ENCODE assay signal across 13 cellular contexts in the genomic region with DNA sequence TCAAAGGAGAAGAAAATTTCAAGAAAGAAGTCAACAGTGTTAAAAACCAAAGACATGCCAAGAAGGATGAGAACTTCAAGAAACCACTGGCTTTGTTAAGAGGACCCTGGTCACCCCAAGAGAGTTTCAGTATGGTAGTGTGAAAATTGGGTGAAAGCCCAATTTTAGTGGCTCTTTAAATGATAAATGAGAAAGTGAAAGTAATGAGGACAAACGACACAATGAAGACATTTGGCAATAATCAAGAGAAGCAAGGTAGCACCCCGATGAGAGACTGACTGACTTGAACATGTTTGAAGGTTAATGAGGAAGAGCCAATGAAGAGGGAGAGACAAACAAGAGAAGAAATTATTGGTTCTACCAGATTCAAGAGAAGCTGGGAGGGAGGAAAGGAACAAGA. TPM values are rescaled to one million over a fixed set of nuclear protein-coding genes. Genes with fewer than 3 reads are reported as not detected.
A peak's percentile ranks its signal among the peaks of the same experiment; 100 is the strongest.
DNase-seq lines count a peak whose midpoint lies in the region; ATAC-seq and TF ChIP-seq lines count a peak whose summit lies in the region.
"Had no signal": no experiment of that assay in that cellular context is flagged by ENCODE, and none has a peak within 500 bp of the region (broad histone marks: within the 10 kb centered on the region; RNA-seq: fewer than 3 reads in every experiment).

No MANE protein-coding gene starts in this region.

- 0 out of 2 replicates have a peak, but pooled peaks cover under 1% of the 10 kb centered on the region for H3K9me3 ChIP-seq in Loucy (ENCODE audit: insufficient read depth, low read depth, low read length)

- peak overlapping the region; percentile 68 for H3K4me2 ChIP-seq in Loucy (ENCODE audit: low read depth, low read length, poor library complexity, severe bottlenecking)

- peak; percentile 9 for DNase-seq in GM13976 (ENCODE audit: low spot score)
- peak; percentile 32 to 37 (median 36) for DNase-seq in immature natural killer cell
- DNase-seq in type B pancreatic cell (ENCODE audit: extremely low spot score, unreplicated experiment), result no peak
- no peak for DNase-seq in H4 (ENCODE audit: low spot score)
- no peak for DNase-seq in dedifferentiated amniotic fluid mesenchymal stem cell (ENCODE audit: extremely low spot score)
- DNase-seq in activated T-helper 1 cell treated with anti-CD3 and anti-CD28 coated beads, Interleukin-12 subunit alpha, Interleukin-12 subunit beta, Interleukin-2, Interleukin-4 antibody, amounts not matched to agents 30 ng/mL and 10 ng/mL and 1 ng/mL, durations not matched to agents 14 hours and 24 hours and 36 hours (ENCODE audit: low spot score), result no peak
- DNase-seq: DMS79 treated with DMSO at 0.1 percent for 48 hours, NCI-H524 treated with DMSO at 0.1 percent for 48 hours had no signal

- intact Hi-C loops in activated T-helper 1 cell treated with anti-CD3 and anti-CD28 coated beads, Interleukin-12 subunit alpha, Interleukin-12 subunit beta, Interleukin-2, Interleukin-4 antibody, amounts not matched to agents 30 ng/mL and 10 ng/mL and 1 ng/mL, durations not matched to agents 14 hours and 24 hours and 36 hours (cut with micrococcal nuclease), result loop anchor here (2.0 to 10.0 kb wide), 4 partner anchors 140 to 820 kb away; a partner anchor contains a TSS

- H3K27me3 Mint-ChIP-seq in immature natural killer cell (ENCODE audit: low read depth in 3 of 3), result peaks cover 0 to 4% (median 0%) of the 10 kb centered on the region in 3 donors
- H3K27me3 Mint-ChIP-seq in type B pancreatic cell, result no peaks in the 10 kb centered on the region
- peaks cover 2% of the 10 kb centered on the region for H3K27me3 Mint-ChIP-seq in activated T-helper 1 cell treated with anti-CD3 and anti-CD28 coated beads, Interleukin-12 subunit alpha, Interleukin-12 subunit beta, Interleukin-2, Interleukin-4 antibody, amounts not matched to agents 30 ng/mL and 10 ng/mL and 1 ng/mL, durations not matched to agents 14 hours and 24 hours and 36 hours (ENCODE audit: insufficient read depth)

- no peaks in the 10 kb centered on the region for H3K36me3 Mint-ChIP-seq in immature natural killer cell
- peaks cover 4% of the 10 kb centered on the region for H3K36me3 Mint-ChIP-seq in type B pancreatic cell
- no peaks in the 10 kb centered on the region for H3K36me3 Mint-ChIP-seq in activated T-helper 1 cell treated with anti-CD3 and anti-CD28 coated beads, Interleukin-12 subunit alpha, Interleukin-12 subunit beta, Interleukin-2, Interleukin-4 antibody, amounts not matched to agents 30 ng/mL and 10 ng/mL and 1 ng/mL, durations not matched to agents 14 hours and 24 hours and 36 hours (ENCODE audit: low read depth)

- peak overlapping the region; percentile 23 for H3K9ac ChIP-seq in Loucy (ENCODE audit: low read depth, low read length, poor library complexity, severe bottlenecking)

- H3K36me3 ChIP-seq in Loucy (ENCODE audit: insufficient read depth, low read length), result no peaks in the 10 kb centered on the region
- H3K36me3 ChIP-seq: cardiac muscle cell had no signal

- no peaks in the 10 kb centered on the region for H3K79me2 ChIP-seq in Loucy (ENCODE audit: insufficient read depth, low read length)

- in situ Hi-C loops in GM13976 (cut with MboI; ENCODE audit: low sequenced_read_pairs, unreplicated experiment), result loop anchor here (10.0 kb wide), 3 partner anchors 290 to 510 kb away; a partner anchor contains a TSS

- peak overlapping the region; percentile 43 for H3K4me3 ChIP-seq in Loucy (ENCODE audit: low read length, poor library complexity, severe bottlenecking)
- H3K4me3 ChIP-seq: cardiac muscle cell, K562 had no signal

- H3K27ac Mint-ChIP-seq in immature natural killer cell (no peak overlapping the region), type B pancreatic cell (no peak overlapping the region)
- H3K27ac Mint-ChIP-seq in activated T-helper 1 cell treated with anti-CD3 and anti-CD28 coated beads, Interleukin-12 subunit alpha, Interleukin-12 subunit beta, Interleukin-2, Interleukin-4 antibody, amounts not matched to agents 30 ng/mL and 10 ng/mL and 1 ng/mL, durations not matched to agents 14 hours and 24 hours and 36 hours, result no peak overlapping the region

- ATAC-seq in GM19463 (IDR thresholded peaks at IDR 0.05; ENCODE audit: unreplicated experiment), result peak; percentile 51
- ATAC-seq: K562 had no signal

- H2AFZ ChIP-seq in Loucy (ENCODE audit: low read length), result peak overlapping the region; percentile 90

- H3K4me1 Mint-ChIP-seq in immature natural killer cell, result no peaks in the 10 kb centered on the region
- peaks cover 8% of the 10 kb centered on the region for H3K4me1 Mint-ChIP-seq in type B pancreatic cell (ENCODE audit: unreplicated experiment)
- H3K4me1 Mint-ChIP-seq in activated T-helper 1 cell treated with anti-CD3 and anti-CD28 coated beads, Interleukin-12 subunit alpha, Interleukin-12 subunit beta, Interleukin-2, Interleukin-4 antibody, amounts not matched to agents 30 ng/mL and 10 ng/mL and 1 ng/mL, durations not matched to agents 14 hours and 24 hours and 36 hours (ENCODE audit: low read depth), result peaks cover 11% of the 10 kb centered on the region

- H3F3A ChIP-seq in Loucy (ENCODE audit: low read depth), result no peaks in the 10 kb centered on the region

- no peaks in the 10 kb centered on the region for H3K9me2 ChIP-seq in Loucy (replicated peaks; ENCODE audit: low read depth, low read length)

- peaks cover 23% of the 10 kb centered on the region for H3K4me1 ChIP-seq in Loucy (ENCODE audit: insufficient read depth, low read length, poor library complexity, severe bottlenecking)

- H3K9me3 Mint-ChIP-seq in immature natural killer cell (no peaks in the 10 kb centered on the region), type B pancreatic cell (peaks cover 5% of the 10 kb centered on the region)
- no peaks in the 10 kb centered on the region for H3K9me3 Mint-ChIP-seq in activated T-helper 1 cell treated with anti-CD3 and anti-CD28 coated beads, Interleukin-12 subunit alpha, Interleukin-12 subunit beta, Interleukin-2, Interleukin-4 antibody, amounts not matched to agents 30 ng/mL and 10 ng/mL and 1 ng/mL, durations not matched to agents 14 hours and 24 hours and 36 hours

- H4K20me1 ChIP-seq in Loucy (ENCODE audit: insufficient read depth, low read length, poor library complexity, severe bottlenecking), result no peaks in the 10 kb centered on the region

- no peak overlapping the region for H3K4me3 Mint-ChIP-seq in immature natural killer cell
- no peak overlapping the region for H3K4me3 Mint-ChIP-seq in type B pancreatic cell
- H3K4me3 Mint-ChIP-seq in activated T-helper 1 cell treated with anti-CD3 and anti-CD28 coated beads, Interleukin-12 subunit alpha, Interleukin-12 subunit beta, Interleukin-2, Interleukin-4 antibody, amounts not matched to agents 30 ng/mL and 10 ng/mL and 1 ng/mL, durations not matched to agents 14 hours and 24 hours and 36 hours, result no peak overlapping the region

- H3K27me3 ChIP-seq in Loucy (ENCODE audit: insufficient read depth, low read length, poor library complexity, severe bottlenecking), result no peaks in the 10 kb centered on the region
- H3K27me3 ChIP-seq: cardiac muscle cell had no signal

- TF ChIP-seq CTCF in GM13976 (IDR thresholded peaks at IDR 0.05; ENCODE audit: borderline replicate concordance, control extremely low read depth, extremely low read depth, insufficient read depth, missing control alignments) (no peak), Loucy (conservative IDR thresholded peaks at IDR 0.05; ENCODE audit: low read length) (no peak), type B pancreatic cell (conservative IDR thresholded peaks at IDR 0.05) (no peak)

RNA-seq across cellular contexts. Expression of a gene that starts 36.9 kb away (rescaled TPM):
- polyA plus RNA-seq in immature natural killer cell, result not detected
- not detected in 2 replicates for total RNA-seq in type B pancreatic cell (ENCODE audit: low replicate concordance)
- not detected in 2 replicates for total RNA-seq in H4 (2014; rRNA removed; shearing (Covaris generic))
- total RNA-seq in activated T-helper 1 cell treated with anti-CD3 and anti-CD28 coated beads, Interleukin-12 subunit alpha, Interleukin-12 subunit beta, Interleukin-2, Interleukin-4 antibody, amounts not matched to agents 30 ng/mL and 10 ng/mL and 1 ng/mL, durations not matched to agents 14 hours and 24 hours and 36 hours, result not detected in 2 replicates
- total RNA-seq: cardiac muscle cell; K562; T-helper 2 cell treated with Interferon-gamma antibody and Interleukin-4, amounts not matched to agents 100 ng/mL and 5 ng/mL, for 36 hours had no signal
- polyA plus RNA-seq: cardiac muscle cell, K562 had no signal

RNA-seq across cellular contexts. Expression of a gene that starts 43.9 kb away (rescaled TPM):
- polyA plus RNA-seq in immature natural killer cell, result 10 to 100 TPM; 50.7 to 88.5 (median 54.9) TPM
- 29.5 and 34.1 TPM in 2 replicates for total RNA-seq in type B pancreatic cell (ENCODE audit: low replicate concordance)
- total RNA-seq in H4 (2014; rRNA removed; shearing (Covaris generic)), result 48.1 and 49.5 TPM in 2 replicates
- total RNA-seq in activated T-helper 1 cell treated with anti-CD3 and anti-CD28 coated beads, Interleukin-12 subunit alpha, Interleukin-12 subunit beta, Interleukin-2, Interleukin-4 antibody, amounts not matched to agents 30 ng/mL and 10 ng/mL and 1 ng/mL, durations not matched to agents 14 hours and 24 hours and 36 hours, result 65.2 and 65.5 TPM in 2 replicates

Comparison
In these comparisons a context has a peak if more than half of its experiments do, and no peak if none do; other contexts are left out.
1. DNase-seq: peak in GM13976 (single experiment) and immature natural killer cell (3 of 3); none in type B pancreatic cell (single experiment), H4 (single experiment), dedifferentiated amniotic fluid mesenchymal stem cell (single experiment) and activated T-helper 1 cell treated with anti-CD3 and anti-CD28 coated beads, Interleukin-12 subunit alpha, Interleukin-12 subunit beta, Interleukin-2, Interleukin-4 antibody, amounts not matched to agents 30 ng/mL and 10 ng/mL and 1 ng/mL, durations not matched to agents 14 hours and 24 hours and 36 hours (single experiment).